Comparison of ENCODE assay signal across 28 cellular contexts in genomic region chr7:113610572-113610971, GRCh38.
"Had no signal": no experiment of that assay in that cellular context is flagged by ENCODE, and none has a peak within 500 bp of the region (broad histone marks: within the 10 kb centered on the region; RNA-seq: fewer than 3 reads in every experiment).

No MANE protein-coding gene starts in this region.

- FAIRE-seq: colon, endometrium, endothelial cell of umbilical vein, frontal cortex had no signal

- H3K4me3 ChIP-seq: colonic mucosa, coronary artery, dorsolateral prefrontal cortex, esophagus muscularis mucosa, esophagus squamous epithelium, gastrocnemius medialis, gastroesophageal sphincter, heart left ventricle, heart right ventricle had no signal

- H3K27me3 ChIP-seq: colonic mucosa, dorsolateral prefrontal cortex, esophagus muscularis mucosa, esophagus squamous epithelium, foreskin keratinocyte, gastrocnemius medialis, gastroesophageal sphincter, heart left ventricle, heart right ventricle had no signal

- H3K27ac ChIP-seq: colonic mucosa, coronary artery, dorsolateral prefrontal cortex, epithelial cell of prostate, esophagus muscularis mucosa, esophagus squamous epithelium, foreskin keratinocyte, gastrocnemius medialis, gastroesophageal sphincter, heart left ventricle, heart right ventricle had no signal

- DNase-seq: colonic mucosa; cortex of kidney; dermis blood vessel endothelial cell; dorsolateral prefrontal cortex; effector CD4-positive, alpha-beta T cell; effector CD8-positive, alpha-beta T cell; effector memory CD4-positive, alpha-beta T cell; effector memory CD8-positive, alpha-beta T cell; endodermal cell; erythroblast; esophagus squamous epithelium; foreskin fibroblast; foreskin keratinocyte; foreskin melanocyte; gastrocnemius medialis; glutamatergic neuron; head of caudate nucleus; heart left ventricle; heart right ventricle had no signal

- H3K36me3 ChIP-seq: colonic mucosa, esophagus muscularis mucosa, esophagus squamous epithelium, gastrocnemius medialis, gastroesophageal sphincter, heart left ventricle, heart right ventricle had no signal

- H3K4me1 ChIP-seq: colonic mucosa, esophagus squamous epithelium, gastrocnemius medialis, gastroesophageal sphincter had no signal

- ATAC-seq: effector memory CD8-positive, alpha-beta T cell; esophagus mucosa; foreskin keratinocyte; gastrocnemius medialis; gastroesophageal sphincter; heart left ventricle; heart right ventricle had no signal

- H3K9me3 ChIP-seq: colonic mucosa, esophagus muscularis mucosa, esophagus squamous epithelium, gastrocnemius medialis, gastroesophageal sphincter, heart left ventricle had no signal
